ENCODE assay signal across 7 cellular contexts in the genomic region with DNA sequence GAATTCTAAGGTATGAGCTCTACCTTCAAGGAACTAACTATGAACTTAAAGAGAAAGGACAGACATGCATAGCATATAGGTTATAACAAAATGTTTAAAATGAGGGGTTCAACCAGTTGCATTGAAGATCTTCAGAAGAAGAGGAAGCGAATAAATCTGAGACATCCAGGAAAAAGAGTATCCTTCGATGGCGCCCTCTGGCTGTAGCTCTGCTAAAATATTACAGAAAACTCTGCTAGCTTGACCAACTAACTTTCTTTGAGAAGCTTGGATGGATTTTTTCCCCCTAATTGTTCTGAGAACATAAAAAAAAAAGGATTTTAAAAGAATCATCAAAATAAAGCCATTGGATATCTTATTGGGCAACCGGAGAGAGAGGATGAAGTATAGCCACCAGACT.
DNase-seq lines count a peak whose midpoint lies in the region; ATAC-seq and TF ChIP-seq lines count a peak whose summit lies in the region.

No MANE protein-coding gene starts in this region.

- no peak for TF ChIP-seq POLR2A in NB4 (IDR thresholded peaks at IDR 0.05; ENCODE audit: extremely low read depth, insufficient read length)

- no peaks in the 10 kb centered on the region for H3K9me3 ChIP-seq in osteoblast (ENCODE audit: low read depth, low read length)

- no peaks in the 10 kb centered on the region for H3K27me3 Mint-ChIP-seq in activated T-helper 17 cell treated with anti-CD3 and anti-CD28 coated beads, Interleukin-2, amount 50 U/mL, for 72 hours

- H3K27ac Mint-ChIP-seq in activated T-helper 17 cell treated with anti-CD3 and anti-CD28 coated beads, Interleukin-2, amount 50 U/mL, for 72 hours, result no peak overlapping the region

- H3K4me1 ChIP-seq in osteoblast (ENCODE audit: insufficient read depth, low read length), result no peaks in the 10 kb centered on the region

- ATAC-seq in GM21447 (IDR thresholded peaks at IDR 0.05; ENCODE audit: unreplicated experiment), result no peak
- ATAC-seq in activated T-helper 17 cell treated with anti-CD3 and anti-CD28 coated beads, Interleukin-2, amount 50 U/mL, for 72 hours (replicated peaks), result no peak

- H3K27me3 ChIP-seq in dorsolateral prefrontal cortex (no peaks in the 10 kb centered on the region), osteoblast (ENCODE audit: insufficient read depth, low read length) (no peaks in the 10 kb centered on the region)

- H3K36me3 ChIP-seq in osteoblast (ENCODE audit: insufficient read depth, low read length), result no peaks in the 10 kb centered on the region

- no peak overlapping the region for H3K4me3 ChIP-seq in NB4 (ENCODE audit: low read depth, low read length)
- no peak overlapping the region for H3K4me3 ChIP-seq in dorsolateral prefrontal cortex
- no peak overlapping the region for H3K4me3 ChIP-seq in osteoblast (ENCODE audit: insufficient read depth, low read length)

- no peaks in the 10 kb centered on the region for H4K20me1 ChIP-seq in osteoblast (ENCODE audit: insufficient read depth, low read length)

- H3K9me3 Mint-ChIP-seq in activated T-helper 17 cell treated with anti-CD3 and anti-CD28 coated beads, Interleukin-2, amount 50 U/mL, for 72 hours, result peaks cover 8% of the 10 kb centered on the region

- DNase-seq in ELR (ENCODE audit: low read depth) (peak; percentile 68), NB4 (ENCODE audit: low read depth) (peak; percentile 11), dorsolateral prefrontal cortex (peak in 4 of 10 donors; percentile 5 to 41 (median 27)), osteoblast (ENCODE audit: insufficient read length, low spot score, missing footprints) (no peak), NCI-H1930 (lab: John Stamatoyannopoulos, UW) (no peak)

- no peaks in the 10 kb centered on the region for H3K36me3 Mint-ChIP-seq in activated T-helper 17 cell treated with anti-CD3 and anti-CD28 coated beads, Interleukin-2, amount 50 U/mL, for 72 hours (ENCODE audit: low read depth)

- no peaks in the 10 kb centered on the region for H3K4me1 Mint-ChIP-seq in activated T-helper 17 cell treated with anti-CD3 and anti-CD28 coated beads, Interleukin-2, amount 50 U/mL, for 72 hours

- intact Hi-C loops in dorsolateral prefrontal cortex (cut with DNase I), result loop anchor here in 1 of 2 donors (5.0 kb wide), 1 partner anchor 224 kb away; no protein-coding TSS in a partner anchor

- H3K79me2 ChIP-seq in osteoblast (ENCODE audit: insufficient read depth, low read length), result no peaks in the 10 kb centered on the region

- no peak overlapping the region for H3K4me3 Mint-ChIP-seq in activated T-helper 17 cell treated with anti-CD3 and anti-CD28 coated beads, Interleukin-2, amount 50 U/mL, for 72 hours

- no peak overlapping the region for H2AFZ ChIP-seq in osteoblast (ENCODE audit: low read length)

- H3K27ac ChIP-seq in dorsolateral prefrontal cortex (no peak overlapping the region), osteoblast (ENCODE audit: low read depth, low read length) (no peak overlapping the region)

- H3K4me2 ChIP-seq in osteoblast (ENCODE audit: insufficient read depth, low read length), result no peak overlapping the region

- peak; percentile 43 for TF ChIP-seq CTCF in NB4 (IDR thresholded peaks at IDR 0.05; ENCODE audit: low read depth, low read length)
- TF ChIP-seq CTCF in dorsolateral prefrontal cortex (IDR thresholded peaks at IDR 0.05 in 54 of 56, conservative IDR thresholded peaks at IDR 0.05 in 2 of 56; ENCODE audit: low read depth in 1 of 56, partially characterized antibody in 56 of 56), result peak in 55 of 56 donors; percentile 29 to 74 (median 52)
- peak; percentile 67 for TF ChIP-seq CTCF in osteoblast (IDR thresholded peaks at IDR 0.05; ENCODE audit: extremely low read depth, low read depth, low read length)

Comparison
In these comparisons a context has a peak if more than half of its experiments do, and no peak if none do; other contexts are left out.
1. DNase-seq: peak in ELR (single experiment) and NB4 (single experiment); none in osteoblast (single experiment) and NCI-H1930 (0 of 2).
2. Peak in every context shown above with its lines, with median percentiles within 50 percentile points of each other: CTCF ChIP-seq.